15 cellular contexts compared by ENCODE assay signal in the genomic region with DNA sequence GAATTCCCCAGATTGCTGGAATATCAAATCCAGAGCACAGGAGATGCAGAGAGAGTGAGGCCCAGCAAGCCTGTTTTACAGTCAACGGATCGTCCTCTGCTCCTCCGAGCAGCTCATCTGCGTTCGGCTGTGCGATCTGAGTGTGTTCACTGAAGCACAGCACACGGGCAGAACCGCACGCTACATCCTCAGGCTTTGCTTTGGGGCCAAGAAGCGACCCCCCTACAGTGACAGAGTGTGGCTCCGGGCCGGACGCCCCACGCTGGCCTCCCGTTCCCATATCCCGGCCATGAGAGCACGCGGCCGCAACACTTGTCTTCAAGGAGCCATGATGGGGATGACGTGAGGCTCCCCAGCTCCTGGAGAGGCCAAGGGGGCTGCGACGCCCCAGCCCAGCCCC.
A peak's percentile ranks its signal among the peaks of the same experiment; 100 is the strongest.
DNase-seq lines count a peak whose midpoint lies in the region; ATAC-seq, FAIRE-seq and TF ChIP-seq lines count a peak whose summit lies in the region.
"Had no signal": no experiment of that assay in that cellular context is flagged by ENCODE, and none has a peak within 500 bp of the region (broad histone marks: within the 10 kb centered on the region; RNA-seq: fewer than 3 reads in every experiment).

No MANE protein-coding gene starts in this region.

- DNase-seq in right cardiac atrium: peak in 2 of 3 donors; percentile 24 to 28
- no peak for DNase-seq in heart right ventricle
- DNase-seq in HepG2 (ENCODE audit: low spot score): no peak
- no peak for DNase-seq in neuronal stem cell (ENCODE audit: low spot score)
- no peak for DNase-seq in activated CD4-positive, alpha-beta T cell treated with anti-CD3 and anti-CD28 coated beads, Interleukin-2, amount 50 U/mL, for 1 hour
- DNase-seq: C1 segment of cervical spinal cord; CD4-positive, alpha-beta memory T cell; H7 had no signal

- H3K4me2 ChIP-seq in HepG2 (ENCODE audit: low read depth, low read length): no peak overlapping the region
- no peak overlapping the region for H3K4me2 ChIP-seq in neuronal stem cell (ENCODE audit: insufficient read depth, low read length, poor library complexity, severe bottlenecking)
- H3K4me2 ChIP-seq: GM23338 had no signal

- no peak overlapping the region for H2BK12ac ChIP-seq in neuronal stem cell (ENCODE audit: low read length)

- peak overlapping the region; percentile 72 for H2AK5ac ChIP-seq in neuronal stem cell (ENCODE audit: low read depth, low read length)

- TF ChIP-seq CTCF in heart right ventricle (IDR thresholded peaks at IDR 0.05): no peak
- TF ChIP-seq CTCF in HepG2 (CRISPR knock-in tag; IDR thresholded peaks at IDR 0.05): no peak

- TF ChIP-seq POLR2A in HepG2 (IDR thresholded peaks at IDR 0.05; ENCODE audit: insufficient read depth in 1 of 2, low read depth in 2 of 2, low read length in 2 of 2): no peak

- H3K79me2 ChIP-seq in HepG2 (ENCODE audit: insufficient read depth, low read length): no peaks in the 10 kb centered on the region

- no peak overlapping the region for H3K14ac ChIP-seq in neuronal stem cell (ENCODE audit: low read length)

- H4K20me1 ChIP-seq in HepG2 (ENCODE audit: insufficient read depth, low read length): no peaks in the 10 kb centered on the region; the same call in 1 of the 2 replicates

- H3K23ac ChIP-seq in neuronal stem cell (ENCODE audit: low read depth, low read length, poor library complexity): no peak overlapping the region

- no peak overlapping the region for H3K9ac ChIP-seq in HepG2 (ENCODE audit: insufficient read depth, low read depth, low read length)
- H3K9ac ChIP-seq in neuronal stem cell (ENCODE audit: low read depth, low read length, poor library complexity): no peak overlapping the region

- TF ChIP-seq RAD21 in HepG2 (CRISPR knock-in tag; IDR thresholded peaks at IDR 0.05): no peak

- peak overlapping the region; percentile 67 for H2BK5ac ChIP-seq in neuronal stem cell (ENCODE audit: low read length)

- H3K27ac ChIP-seq in right cardiac atrium (ENCODE audit: low read length): no peak overlapping the region
- H3K27ac ChIP-seq in heart right ventricle: no peak overlapping the region
- H3K27ac ChIP-seq in HepG2 (ENCODE audit: extremely low read length, insufficient read depth, low read length): no peak overlapping the region
- H3K27ac ChIP-seq in neuronal stem cell (replicated peaks; ENCODE audit: low read length): no peak overlapping the region
- H3K27ac ChIP-seq: HL-60 had no signal

- H3K79me1 ChIP-seq in neuronal stem cell (ENCODE audit: low read depth, low read length): no peaks in the 10 kb centered on the region

- intact Hi-C loops in right cardiac atrium (cut with DNase I): no loop called here
- intact Hi-C loops in heart right ventricle (cut with DNase I): no loop called here
- intact Hi-C loops in HepG2 (cut with micrococcal nuclease; ENCODE audit: unreplicated experiment): no loop called here

- H3K36me3 ChIP-seq in heart right ventricle (no peaks in the 10 kb centered on the region), HepG2 (replicated peaks in 1 of 2; ENCODE audit: control insufficient read depth in 1 of 2, insufficient read depth in 2 of 2, low read length in 2 of 2) (no peaks in the 10 kb centered on the region), neuronal stem cell (replicated peaks in 1 of 2; ENCODE audit: control insufficient read depth in 2 of 2, insufficient read depth in 2 of 2, low read length in 2 of 2) (no peaks in the 10 kb centered on the region)

- no TSS peak for BruUV-seq in HepG2 (replicated peaks; lab: Mats Ljungman, UMichigan)

- no peak for ATAC-seq in right cardiac atrium
- ATAC-seq in heart right ventricle: no peak
- ATAC-seq in HepG2: peak; percentile 63
- no peak for ATAC-seq in GM19395 (IDR thresholded peaks at IDR 0.05; ENCODE audit: unreplicated experiment)
- ATAC-seq in GM21737 (IDR thresholded peaks at IDR 0.05; ENCODE audit: unreplicated experiment): no peak
- ATAC-seq: GM12878, GM23338 had no signal

- WGBS in right cardiac atrium: 85% methylated on average over 22 of the region's 22 CpGs
- 84 to 85% methylated on average over 22 of the region's 22 CpGs for WGBS in heart right ventricle, 2 donors
- WGBS in HepG2 (ENCODE audit: low lambda C conversion rate): 65% methylated on average over 9 of the region's 22 CpGs
- no CpG with 5 or more reads among the region's 22 CpGs for WGBS in neuronal stem cell (ENCODE audit: extremely low coverage in 2 of 2, insufficient read length in 2 of 2, insufficient replicate concordance in 1 of 2), 2 donors

- in situ Hi-C loops in HepG2 (cut with HindIII; ENCODE audit: extremely low pct_ligation_motif_present, low pct_unique_long_range_greater_than_20kb): no loop called here

- CTCF ChIA-PET in HepG2 (lab: Yijun Ruan, JAX; ENCODE audit: low intra/inter-chr PET ratio, low total read pairs): no interaction called here

- no peak overlapping the region for H3K4ac ChIP-seq in neuronal stem cell (ENCODE audit: low read length)

- H4K91ac ChIP-seq in neuronal stem cell (ENCODE audit: low read depth, low read length, poor library complexity): peak overlapping the region; percentile 60

- H3K27me3 ChIP-seq in right cardiac atrium (ENCODE audit: control insufficient read depth, insufficient read depth) (no peaks in the 10 kb centered on the region), heart right ventricle (peaks cover 0 to 39% (median 15%) of the 10 kb centered on the region in 7 donors), HepG2 (ENCODE audit: control insufficient read depth in 1 of 2, insufficient read depth in 2 of 2, low read length in 2 of 2) (no peaks in the 10 kb centered on the region; a peak in 1 of 5 replicates), neuronal stem cell (ENCODE audit: control insufficient read depth in 3 of 3, insufficient read depth in 3 of 3, low read depth in 1 of 3, low read length in 3 of 3) (no peaks in the 10 kb centered on the region)

- H2AFZ ChIP-seq in HepG2 (ENCODE audit: low read length) (no peak overlapping the region), neuronal stem cell (ENCODE audit: low read length) (peak overlapping the region; percentile 78)
- H2AFZ ChIP-seq: GM23338 had no signal

- POLR2A ChIA-PET in HepG2 (lab: Yijun Ruan, JAX): no interaction called here

- H2BK15ac ChIP-seq in neuronal stem cell (ENCODE audit: low read length): peak overlapping the region; percentile 54

- peak overlapping the region; percentile 92 for H3K18ac ChIP-seq in neuronal stem cell (ENCODE audit: low read length)

- TF ChIP-seq EP300 in HepG2 (IDR thresholded peaks at IDR 0.05; ENCODE audit: low read depth in 2 of 2, low read length in 2 of 2) (no peak), HepG2 (CRISPR knock-in tag; IDR thresholded peaks at IDR 0.05; ENCODE audit: borderline replicate concordance) (no peak)

- H3K4me3 ChIP-seq in right cardiac atrium (ENCODE audit: low read length) (no peak overlapping the region), heart right ventricle (no peak overlapping the region), HepG2 (replicated peaks in 1 of 3; ENCODE audit: insufficient read depth in 1 of 3, low read depth in 2 of 3, low read length in 3 of 3) (no peak overlapping the region), neuronal stem cell (ENCODE audit: low read length in 2 of 2) (no peak overlapping the region)
- H3K4me3 ChIP-seq: GM12878, GM23338 had no signal

- no peaks in the 10 kb centered on the region for H3K4me1 ChIP-seq in right cardiac atrium (ENCODE audit: control insufficient read depth, insufficient read depth, low read length)
- H3K4me1 ChIP-seq in heart right ventricle: no peaks in the 10 kb centered on the region
- no peaks in the 10 kb centered on the region for H3K4me1 ChIP-seq in HepG2 (ENCODE audit: insufficient read depth, low read length)
- H3K4me1 ChIP-seq in neuronal stem cell (ENCODE audit: control insufficient read depth in 2 of 2, insufficient read depth in 1 of 2, low read depth in 1 of 2, low read length in 2 of 2): peaks cover 10 to 17% of the 10 kb centered on the region in 2 donors

- H4K8ac ChIP-seq in neuronal stem cell (ENCODE audit: low read depth, low read length): no peak overlapping the region

- no peak for FAIRE-seq in HepG2 (lab: Jason Lieb, UNC)
- FAIRE-seq: A204.1, GM12878, GM18507 had no signal

- H3K9me3 ChIP-seq in right cardiac atrium (ENCODE audit: control insufficient read depth, low read length) (no peaks in the 10 kb centered on the region), heart right ventricle (peaks cover 0 to 28% (median 0%) of the 10 kb centered on the region in 11 donors), HepG2 (ENCODE audit: low read length) (peaks cover 27% of the 10 kb centered on the region), neuronal stem cell (replicated peaks in 1 of 2; ENCODE audit: control insufficient read depth in 2 of 2, insufficient read depth in 1 of 2, low read depth in 1 of 2, low read length in 2 of 2) (peaks cover 15 to 17% of the 10 kb centered on the region in 2 donors)

- H2BK120ac ChIP-seq in neuronal stem cell (ENCODE audit: low read depth, low read length): peak overlapping the region; percentile 39

TF ChIP-seq in HepG2, 621 proteins besides CTCF, POLR2A, EP300 and RAD21 (continues in another document):
- TF ChIP-seq ZNF674 (CRISPR knock-in tag; IDR thresholded peaks at IDR 0.05; ENCODE audit: low read depth): no peak
- no peak for TF ChIP-seq ZNF773 (CRISPR knock-in tag; IDR thresholded peaks at IDR 0.05; ENCODE audit: borderline replicate concordance)
- TF ChIP-seq ZSCAN31 (CRISPR knock-in tag; IDR thresholded peaks at IDR 0.05; ENCODE audit: low read depth): no peak
- no peak for TF ChIP-seq SYNCRIP (IDR thresholded peaks at IDR 0.05; ENCODE audit: insufficient read depth, low read depth, low read length)
- TF ChIP-seq DMTF1 (CRISPR knock-in tag; IDR thresholded peaks at IDR 0.05): no peak
- TF ChIP-seq ZNF235 (CRISPR knock-in tag; IDR thresholded peaks at IDR 0.05; ENCODE audit: borderline replicate concordance): no peak
- no peak for TF ChIP-seq TAF1 (CRISPR knock-in tag; IDR thresholded peaks at IDR 0.05)
- no peak for TF ChIP-seq ZNF549 (CRISPR knock-in tag; IDR thresholded peaks at IDR 0.05)

Comparison
In these comparisons a context has a peak if more than half of its experiments do, and no peak if none do; other contexts are left out.
1. DNase-seq: peak in right cardiac atrium (2 of 3); none in heart right ventricle (0 of 2), HepG2 (single experiment), neuronal stem cell (single experiment) and activated CD4-positive, alpha-beta T cell treated with anti-CD3 and anti-CD28 coated beads, Interleukin-2, amount 50 U/mL, for 1 hour (single experiment).